ENCODE assay signal across 21 cellular contexts in the genomic region with DNA sequence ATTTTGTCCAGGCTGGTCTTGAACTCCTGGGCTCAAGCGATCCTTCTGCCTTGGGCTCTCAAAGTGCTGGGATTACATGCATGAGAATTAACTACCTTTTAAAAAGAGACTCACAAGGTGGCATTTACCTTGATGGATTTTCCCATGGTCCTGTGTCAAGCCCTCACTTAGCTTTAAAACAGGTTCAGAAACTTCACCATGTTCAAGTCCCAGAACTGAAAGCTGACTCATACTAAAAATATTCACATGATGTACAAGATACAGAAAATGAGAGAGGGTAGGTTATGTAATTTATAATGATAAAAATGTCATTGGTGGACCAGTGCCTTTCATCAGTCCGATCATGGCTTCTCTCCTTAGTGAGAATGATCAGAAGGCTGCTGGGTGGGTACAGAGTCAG. TPM values are rescaled to one million over a fixed set of nuclear protein-coding genes. Genes with fewer than 3 reads are reported as not detected.
DNase-seq lines count a peak whose midpoint lies in the region; ATAC-seq, FAIRE-seq and TF ChIP-seq lines count a peak whose summit lies in the region.
"Had no signal": no experiment of that assay in that cellular context is flagged by ENCODE, and none has a peak within 500 bp of the region (broad histone marks: within the 10 kb centered on the region; RNA-seq: fewer than 3 reads in every experiment).

No MANE protein-coding gene starts in this region.

- peaks cover 15% of the 10 kb centered on the region for H3K4me1 Mint-ChIP-seq in mesothelial cell of epicardium

- H3K4me1 ChIP-seq in tibial artery = peaks cover 0 to 5% (median 0%) of the 10 kb centered on the region in 4 donors
- H3K4me1 ChIP-seq: colonic mucosa had no signal

- no peaks in the 10 kb centered on the region for H3K36me3 Mint-ChIP-seq in mesothelial cell of epicardium

- no peaks in the 10 kb centered on the region for H3K9me3 Mint-ChIP-seq in mesothelial cell of epicardium
- H3K9me3 Mint-ChIP-seq: activated B cell treated with CpG ODN at 0.5 μM for 24 hours; endodermal cell; stimulated activated naive CD8-positive, alpha-beta T cell treated with anti-CD3 and anti-CD28 coated beads, Interleukin-15, amount 100 ng/mL, for 72 hours had no signal

- H3K36me3 ChIP-seq in tibial artery = no peaks in the 10 kb centered on the region
- H3K36me3 ChIP-seq: brain microvascular endothelial cell, colonic mucosa had no signal

- no peak for TF ChIP-seq POLR2A in GM12892 (IDR thresholded peaks at IDR 0.05; ENCODE audit: low read depth, low read length)

- peak; percentile 58 for FAIRE-seq in GM12892 (lab: Jason Lieb, UNC)

- no peak for TF ChIP-seq CTCF in mesothelial cell of epicardium (IDR thresholded peaks at IDR 0.05; ENCODE audit: unreplicated experiment)
- TF ChIP-seq CTCF in tibial artery (IDR thresholded peaks at IDR 0.05) = no peak

- H3K4me3 Mint-ChIP-seq in mesothelial cell of epicardium = no peak overlapping the region
- H3K4me3 Mint-ChIP-seq: activated B cell treated with CpG ODN at 0.5 μM for 24 hours; endodermal cell; naive thymus-derived CD4-positive, alpha-beta T cell; stimulated activated naive CD8-positive, alpha-beta T cell treated with anti-CD3 and anti-CD28 coated beads, Interleukin-15, amount 100 ng/mL, for 72 hours had no signal

- no peak overlapping the region for H3K27ac ChIP-seq in tibial artery
- H3K27ac ChIP-seq: brain microvascular endothelial cell, colonic mucosa had no signal

- H3K9me3 ChIP-seq in tibial artery = no peaks in the 10 kb centered on the region
- H3K9me3 ChIP-seq: colonic mucosa had no signal

- intact Hi-C loops in tibial artery (cut with DNase I; ENCODE audit: low total_unique reads) = loop anchor here (5.0 kb wide), 1 partner anchor 33 kb away; no protein-coding TSS in a partner anchor

- peak overlapping the region; percentile 88 for H3K27ac Mint-ChIP-seq in mesothelial cell of epicardium
- H3K27ac Mint-ChIP-seq: activated B cell treated with CpG ODN at 0.5 μM for 24 hours; endodermal cell; naive thymus-derived CD4-positive, alpha-beta T cell; stimulated activated naive CD8-positive, alpha-beta T cell treated with anti-CD3 and anti-CD28 coated beads, Interleukin-15, amount 100 ng/mL, for 72 hours had no signal

- no peak overlapping the region for H3K4me3 ChIP-seq in tibial artery
- H3K4me3 ChIP-seq: colonic mucosa had no signal

- no peaks in the 10 kb centered on the region for H3K27me3 Mint-ChIP-seq in mesothelial cell of epicardium (ENCODE audit: low read depth)
- H3K27me3 Mint-ChIP-seq: activated B cell treated with CpG ODN at 0.5 μM for 24 hours; stimulated activated naive CD8-positive, alpha-beta T cell treated with anti-CD3 and anti-CD28 coated beads, Interleukin-15, amount 100 ng/mL, for 72 hours had no signal

- H3K27me3 ChIP-seq in tibial artery = no peaks in the 10 kb centered on the region
- H3K27me3 ChIP-seq: brain microvascular endothelial cell, colonic mucosa had no signal

- in situ Hi-C loops in KBM-7 (cut with MboI; ENCODE audit: low pct_unique_long_range_greater_than_20kb, low sequenced_read_pairs) = no loop called here

- ATAC-seq in SK-N-SH treated with all-trans-retinoic acid at 6 μM for 48 hours = no peak
- ATAC-seq: naive thymus-derived CD4-positive, alpha-beta T cell; stimulated activated naive CD8-positive, alpha-beta T cell treated with anti-CD3 and anti-CD28 coated beads, Interleukin-15, amount 100 ng/mL, for 72 hours had no signal

- no peak for DNase-seq in GM12892 (ENCODE audit: insufficient read length)
- peak; percentile 13 for DNase-seq in HCEC 1CT
- DNase-seq in mesothelial cell of epicardium (ENCODE audit: low spot score in 2 of 2, unreplicated experiment in 2 of 2) = no peak
- DNase-seq in KBM-7 = no peak
- DNase-seq in DMS79 (lab: John Stamatoyannopoulos, UW) = no peak
- no peak for DNase-seq in tibial artery
- DNase-seq in NCI-H1417 (lab: John Stamatoyannopoulos, UW) = no peak
- DNase-seq: activated B cell treated with CpG ODN at 0.5 μM for 24 hours; activated CD4-positive, alpha-beta T cell treated with anti-CD3 and anti-CD28 coated beads, Interleukin-2, amount 50 U/mL, for 48 hours; brain microvascular endothelial cell; colonic mucosa; DMS53; endodermal cell; glutamatergic neuron; naive thymus-derived CD4-positive, alpha-beta T cell; NCI-H1436 treated with DMSO at 0.1 percent for 48 hours; NCI-H526; retina; stimulated activated naive CD8-positive, alpha-beta T cell treated with anti-CD3 and anti-CD28 coated beads, Interleukin-15, amount 100 ng/mL, for 72 hours; SW 1271 had no signal

TF ChIP-seq in SK-N-SH treated with all-trans-retinoic acid at 6 μM for 48 hours, 23 proteins besides CTCF, POLR2A, EP300 and RAD21:
- TF ChIP-seq ISL1 (CRISPR knock-in tag; IDR thresholded peaks at IDR 0.05) = peak; percentile 32; the same call in 1 of the 2 replicates
- TF ChIP-seq, protein P1, sequence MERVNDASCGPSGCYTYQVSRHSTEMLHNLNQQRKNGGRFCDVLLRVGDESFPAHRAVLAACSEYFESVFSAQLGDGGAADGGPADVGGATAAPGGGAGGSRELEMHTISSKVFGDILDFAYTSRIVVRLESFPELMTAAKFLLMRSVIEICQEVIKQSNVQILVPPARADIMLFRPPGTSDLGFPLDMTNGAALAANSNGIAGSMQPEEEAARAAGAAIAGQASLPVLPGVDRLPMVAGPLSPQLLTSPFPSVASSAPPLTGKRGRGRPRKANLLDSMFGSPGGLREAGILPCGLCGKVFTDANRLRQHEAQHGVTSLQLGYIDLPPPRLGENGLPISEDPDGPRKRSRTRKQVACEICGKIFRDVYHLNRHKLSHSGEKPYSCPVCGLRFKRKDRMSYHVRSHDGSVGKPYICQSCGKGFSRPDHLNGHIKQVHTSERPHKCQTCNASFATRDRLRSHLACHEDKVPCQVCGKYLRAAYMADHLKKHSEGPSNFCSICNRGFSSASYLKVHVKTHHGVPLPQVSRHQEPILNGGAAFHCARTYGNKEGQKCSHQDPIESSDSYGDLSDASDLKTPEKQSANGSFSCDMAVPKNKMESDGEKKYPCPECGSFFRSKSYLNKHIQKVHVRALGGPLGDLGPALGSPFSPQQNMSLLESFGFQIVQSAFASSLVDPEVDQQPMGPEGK (CRISPR knock-in tag; IDR thresholded peaks at IDR 0.05; ENCODE audit: borderline replicate concordance) = no peak

RNA-seq across cellular contexts. Expression of a gene that starts 4.3 kb away (rescaled TPM):
- polyA plus RNA-seq in GM12892 (2012; ENCODE audit: missing spikeins) = 13.4 TPM
- total RNA-seq in mesothelial cell of epicardium = 26.4 to 30.7 TPM (median 27.5 TPM) in 3 replicates
